8 cellular contexts compared by ENCODE assay signal in the genomic region with DNA sequence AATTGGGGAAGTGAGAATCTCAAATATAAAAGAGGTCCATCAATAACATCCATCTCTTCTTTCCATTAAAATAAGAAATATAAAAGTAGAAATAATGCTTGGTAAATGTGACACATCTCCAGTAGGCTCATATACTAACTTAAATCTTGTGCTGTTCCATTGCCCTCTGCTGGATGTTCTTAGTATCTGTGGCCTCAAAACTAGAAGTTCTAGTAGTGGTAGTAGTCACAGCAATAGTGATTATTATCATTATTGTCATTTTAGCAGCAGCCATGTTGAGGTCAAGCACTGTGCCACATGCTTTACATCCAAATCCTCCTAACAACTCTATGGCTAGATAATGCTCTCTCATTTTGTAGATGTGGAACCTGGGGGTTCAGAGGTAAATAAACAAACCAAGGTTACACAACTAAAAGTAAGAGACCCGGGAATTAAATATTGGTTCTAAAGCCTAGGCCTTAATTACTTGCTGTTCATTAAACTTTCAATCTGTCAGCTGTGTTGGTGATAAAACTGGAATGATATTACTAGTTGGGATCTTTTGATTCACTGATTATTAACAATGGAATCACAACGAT. TPM values are rescaled to one million over a fixed set of nuclear protein-coding genes. Genes with fewer than 3 reads are reported as not detected.
A peak's percentile ranks its signal among the peaks of the same experiment; 100 is the strongest.
DNase-seq lines count a peak whose midpoint lies in the region; ATAC-seq lines count a peak whose summit lies in the region.

No MANE protein-coding gene starts in this region.

- ATAC-seq in GM18861 (IDR thresholded peaks at IDR 0.05; ENCODE audit: unreplicated experiment) (peak; percentile 45), HG03442 (IDR thresholded peaks at IDR 0.05; ENCODE audit: unreplicated experiment) (peak; percentile 46)

- H3K4me3 Mint-ChIP-seq in CD4-positive, alpha-beta memory T cell = no peak overlapping the region
- no peak overlapping the region for H3K4me3 Mint-ChIP-seq in activated T-helper 1 cell treated with anti-CD3 and anti-CD28 coated beads, Interleukin-12 subunit alpha, Interleukin-12 subunit beta, Interleukin-2, Interleukin-4 antibody, amounts not matched to agents 30 ng/mL and 10 ng/mL and 1 ng/mL, durations not matched to agents 14 hours and 24 hours and 36 hours

- H3K4me3 ChIP-seq in CD4-positive, alpha-beta memory T cell (ENCODE audit: low read length in 2 of 2) = no peak overlapping the region

- H3K27ac Mint-ChIP-seq in CD4-positive, alpha-beta memory T cell = no peak overlapping the region
- peak overlapping the region; percentile 4 for H3K27ac Mint-ChIP-seq in activated T-helper 1 cell treated with anti-CD3 and anti-CD28 coated beads, Interleukin-12 subunit alpha, Interleukin-12 subunit beta, Interleukin-2, Interleukin-4 antibody, amounts not matched to agents 30 ng/mL and 10 ng/mL and 1 ng/mL, durations not matched to agents 14 hours and 24 hours and 36 hours

- H3K36me3 Mint-ChIP-seq in CD4-positive, alpha-beta memory T cell = peaks cover 8 to 11% of the 10 kb centered on the region in 2 donors
- peaks cover 2% of the 10 kb centered on the region for H3K36me3 Mint-ChIP-seq in activated T-helper 1 cell treated with anti-CD3 and anti-CD28 coated beads, Interleukin-12 subunit alpha, Interleukin-12 subunit beta, Interleukin-2, Interleukin-4 antibody, amounts not matched to agents 30 ng/mL and 10 ng/mL and 1 ng/mL, durations not matched to agents 14 hours and 24 hours and 36 hours (ENCODE audit: low read depth)

- no peaks in the 10 kb centered on the region for H3K27me3 Mint-ChIP-seq in CD4-positive, alpha-beta memory T cell
- H3K27me3 Mint-ChIP-seq in activated T-helper 1 cell treated with anti-CD3 and anti-CD28 coated beads, Interleukin-12 subunit alpha, Interleukin-12 subunit beta, Interleukin-2, Interleukin-4 antibody, amounts not matched to agents 30 ng/mL and 10 ng/mL and 1 ng/mL, durations not matched to agents 14 hours and 24 hours and 36 hours (ENCODE audit: insufficient read depth) = no peaks in the 10 kb centered on the region

- no peak overlapping the region for H3K27ac ChIP-seq in CD4-positive, alpha-beta memory T cell (ENCODE audit: low read depth, low read length)

- H3K9me3 ChIP-seq in CD4-positive, alpha-beta memory T cell (ENCODE audit: control insufficient read depth in 1 of 2, low read length in 2 of 2) = no peaks in the 10 kb centered on the region

- CTCF ChIA-PET in CD4-positive, alpha-beta memory T cell (lab: Charles Lee; ENCODE audit: partially characterized antibody) = interaction anchor here (0.7 to 6.6 kb wide), 17 partner anchors 12 to 408 kb away, joined by 3 to 51 read pairs (median 6); partner anchors contain the start of genes CD200 and SLC9C1

- intact Hi-C loops in CD4-positive, alpha-beta memory T cell (cut with micrococcal nuclease) = loop anchor here (1.0 to 2.0 kb wide), 6 partner anchors 21 to 408 kb away; partner anchors contain the start of gene BTLA
- intact Hi-C loops in activated T-helper 1 cell treated with anti-CD3 and anti-CD28 coated beads, Interleukin-12 subunit alpha, Interleukin-12 subunit beta, Interleukin-2, Interleukin-4 antibody, amounts not matched to agents 30 ng/mL and 10 ng/mL and 1 ng/mL, durations not matched to agents 14 hours and 24 hours and 36 hours (cut with micrococcal nuclease) = loop anchor here (1.0 kb wide), 6 partner anchors 20 to 407 kb away; partner anchors contain the start of gene BTLA

- DNase-seq in CD4-positive, alpha-beta memory T cell = peak; percentile 55 to 70 (median 64)
- peak; percentile 2 to 59 for DNase-seq in NCI-H446 (lab: John Stamatoyannopoulos, UW)
- no peak for DNase-seq in activated T-helper 1 cell treated with anti-CD3 and anti-CD28 coated beads, Interleukin-12 subunit alpha, Interleukin-12 subunit beta, Interleukin-2, Interleukin-4 antibody, amounts not matched to agents 30 ng/mL and 10 ng/mL and 1 ng/mL, durations not matched to agents 14 hours and 24 hours and 36 hours (ENCODE audit: low spot score)
- DNase-seq in globus pallidus (ENCODE audit: low spot score) = peak; percentile 81
- peak; percentile 89 for DNase-seq in pons (ENCODE audit: low spot score)
- no peak for DNase-seq in 8988T

- H3K4me1 Mint-ChIP-seq in CD4-positive, alpha-beta memory T cell = peaks cover 11 to 15% (median 14%) of the 10 kb centered on the region in 4 donors
- H3K4me1 Mint-ChIP-seq in activated T-helper 1 cell treated with anti-CD3 and anti-CD28 coated beads, Interleukin-12 subunit alpha, Interleukin-12 subunit beta, Interleukin-2, Interleukin-4 antibody, amounts not matched to agents 30 ng/mL and 10 ng/mL and 1 ng/mL, durations not matched to agents 14 hours and 24 hours and 36 hours (ENCODE audit: low read depth) = peaks cover 35% of the 10 kb centered on the region

- peaks cover 14% of the 10 kb centered on the region for H3K4me1 ChIP-seq in CD4-positive, alpha-beta memory T cell (ENCODE audit: insufficient read depth, low read length)

- no peaks in the 10 kb centered on the region for H3K36me3 ChIP-seq in CD4-positive, alpha-beta memory T cell (ENCODE audit: insufficient read depth, low read length)

- H3K9me3 Mint-ChIP-seq in CD4-positive, alpha-beta memory T cell = peaks cover 0 to 4% (median 0%) of the 10 kb centered on the region in 8 donors
- peaks cover 5% of the 10 kb centered on the region for H3K9me3 Mint-ChIP-seq in activated T-helper 1 cell treated with anti-CD3 and anti-CD28 coated beads, Interleukin-12 subunit alpha, Interleukin-12 subunit beta, Interleukin-2, Interleukin-4 antibody, amounts not matched to agents 30 ng/mL and 10 ng/mL and 1 ng/mL, durations not matched to agents 14 hours and 24 hours and 36 hours

- H3K27me3 ChIP-seq in CD4-positive, alpha-beta memory T cell (ENCODE audit: insufficient read depth, low read length) = no peaks in the 10 kb centered on the region

- POLR2A ChIA-PET in CD4-positive, alpha-beta memory T cell (lab: Charles Lee; ENCODE audit: partially characterized antibody) = no interaction called here

RNA-seq across cellular contexts. Expression of gene BTLA, which starts 20.2 kb away (rescaled TPM):
- total RNA-seq in CD4-positive, alpha-beta memory T cell = 10 to 100 TPM; 22.9 to 24.9 TPM
- 10 to 100 TPM; 17.5 to 18.6 TPM for polyA plus RNA-seq in CD4-positive, alpha-beta memory T cell
- 39.4 and 40.7 TPM in 2 replicates for total RNA-seq in activated T-helper 1 cell treated with anti-CD3 and anti-CD28 coated beads, Interleukin-12 subunit alpha, Interleukin-12 subunit beta, Interleukin-2, Interleukin-4 antibody, amounts not matched to agents 30 ng/mL and 10 ng/mL and 1 ng/mL, durations not matched to agents 14 hours and 24 hours and 36 hours

RNA-seq across cellular contexts. Expression of gene ATG3, which starts 42.2 kb away (rescaled TPM):
- 10 to 100 TPM; 49.0 to 54.0 TPM for total RNA-seq in CD4-positive, alpha-beta memory T cell
- polyA plus RNA-seq in CD4-positive, alpha-beta memory T cell = 100 to 1,000 TPM in 1 of 2 donors, 10 to 100 TPM in 1; 70.2 to 107 TPM
- 66.2 and 69.8 TPM in 2 replicates for total RNA-seq in activated T-helper 1 cell treated with anti-CD3 and anti-CD28 coated beads, Interleukin-12 subunit alpha, Interleukin-12 subunit beta, Interleukin-2, Interleukin-4 antibody, amounts not matched to agents 30 ng/mL and 10 ng/mL and 1 ng/mL, durations not matched to agents 14 hours and 24 hours and 36 hours

RNA-seq across cellular contexts. Expression of gene SLC35A5, which starts 42.3 kb away (rescaled TPM):
- total RNA-seq in CD4-positive, alpha-beta memory T cell = 10 to 100 TPM; 25.5 to 26.6 TPM
- 10 to 100 TPM; 13.9 to 24.9 TPM for polyA plus RNA-seq in CD4-positive, alpha-beta memory T cell
- 14.9 and 15.5 TPM in 2 replicates for total RNA-seq in activated T-helper 1 cell treated with anti-CD3 and anti-CD28 coated beads, Interleukin-12 subunit alpha, Interleukin-12 subunit beta, Interleukin-2, Interleukin-4 antibody, amounts not matched to agents 30 ng/mL and 10 ng/mL and 1 ng/mL, durations not matched to agents 14 hours and 24 hours and 36 hours

Comparison
In these comparisons a context has a peak if more than half of its experiments do, and no peak if none do; other contexts are left out.
1. DNase-seq: peak in CD4-positive, alpha-beta memory T cell (5 of 5), NCI-H446 (2 of 2), globus pallidus (single experiment) and pons (single experiment); none in activated T-helper 1 cell treated with anti-CD3 and anti-CD28 coated beads, Interleukin-12 subunit alpha, Interleukin-12 subunit beta, Interleukin-2, Interleukin-4 antibody, amounts not matched to agents 30 ng/mL and 10 ng/mL and 1 ng/mL, durations not matched to agents 14 hours and 24 hours and 36 hours (single experiment) and 8988T (single experiment).